In the genomic region with DNA sequence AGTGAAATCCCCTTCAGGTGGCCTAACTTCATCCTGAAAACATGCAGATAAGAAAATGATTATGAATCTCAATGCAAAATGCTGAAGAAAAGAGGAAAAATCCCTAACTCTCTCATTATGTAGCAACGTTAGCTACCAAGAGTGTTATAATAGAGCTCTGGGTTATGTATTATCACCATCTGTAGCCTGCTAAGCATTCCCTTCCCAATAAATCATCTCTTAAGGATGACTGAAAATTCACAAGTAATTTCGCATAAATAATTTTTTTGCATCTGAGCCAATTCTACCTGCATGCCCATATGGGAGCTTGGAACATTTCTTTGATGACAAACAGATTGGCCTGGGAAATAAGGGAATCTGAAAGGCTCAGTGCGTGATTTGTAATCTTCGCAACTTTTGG, we compare ENCODE assay signal across 17 cellular contexts.
"Had no signal": no experiment of that assay in that cellular context is flagged by ENCODE, and none has a peak within 500 bp of the region (broad histone marks: within the 10 kb centered on the region; RNA-seq: fewer than 3 reads in every experiment).

No MANE protein-coding gene starts in this region.

- H3K27ac Mint-ChIP-seq: activated naive CD8-positive, alpha-beta T cell treated with anti-CD3 and anti-CD28 coated beads for 36 hours; natural killer cell treated with Interleukin-12 subunit alpha and Interleukin-12 subunit beta and Interleukin-15 and Interleukin-18, amount 100 ng/mL, for 72 hours had no signal

- H3K9me3 ChIP-seq: sigmoid colon, thyroid gland, vagina had no signal

- H3K27ac ChIP-seq: thyroid gland, vagina had no signal

- H3K27me3 ChIP-seq: sigmoid colon, thyroid gland, vagina had no signal

- DNase-seq: activated CD4-positive, alpha-beta T cell treated with anti-CD3 and anti-CD28 coated beads for 1 hour; activated CD4-positive, alpha-beta T cell treated with anti-CD3 and anti-CD28 coated beads, Interleukin-2, amount 50 U/mL, for 48 hours; activated effector memory CD4-positive, alpha-beta T cell treated with anti-CD3 and anti-CD28 coated beads, Interleukin-2, amount 50 U/mL, for 16 hours; activated naive CD8-positive, alpha-beta T cell treated with anti-CD3 and anti-CD28 coated beads for 36 hours; activated T-cell treated with anti-CD3 and anti-CD28 coated beads, Interleukin-2, amount 50 U/mL, for 4 hours; erythroblast; glutamatergic neuron; left cardiac atrium; mucosa of descending colon; nucleus accumbens; sigmoid colon; stimulated activated CD4-positive, alpha-beta T cell treated with anti-CD3 and anti-CD28 coated beads, Interleukin-4, amount 100 ng/mL, for 4 hours; T-helper 9 cell; thyroid gland had no signal

- H3K4me3 ChIP-seq: mucosa of descending colon, sigmoid colon, thyroid gland, vagina had no signal

- H3K36me3 Mint-ChIP-seq: activated naive CD8-positive, alpha-beta T cell treated with anti-CD3 and anti-CD28 coated beads for 36 hours; natural killer cell treated with Interleukin-12 subunit alpha and Interleukin-12 subunit beta and Interleukin-15 and Interleukin-18, amount 100 ng/mL, for 72 hours had no signal

- H3K9me3 Mint-ChIP-seq: activated naive CD8-positive, alpha-beta T cell treated with anti-CD3 and anti-CD28 coated beads for 36 hours; central memory CD8-positive, alpha-beta T cell had no signal

- H3K36me3 ChIP-seq: sigmoid colon, thyroid gland, vagina had no signal

- ATAC-seq: activated T-cell treated with anti-CD3 and anti-CD28 coated beads, Interleukin-2, amount 50 U/mL, for 4 hours; mucosa of descending colon; natural killer cell treated with Interleukin-12 subunit alpha and Interleukin-12 subunit beta and Interleukin-15 and Interleukin-18, amount 100 ng/mL, for 72 hours had no signal

- H3K4me1 Mint-ChIP-seq: activated naive CD8-positive, alpha-beta T cell treated with anti-CD3 and anti-CD28 coated beads for 36 hours; central memory CD8-positive, alpha-beta T cell had no signal

- H3K4me3 Mint-ChIP-seq: activated naive CD8-positive, alpha-beta T cell treated with anti-CD3 and anti-CD28 coated beads for 36 hours; activated T-cell treated with anti-CD3 and anti-CD28 coated beads, Interleukin-2, amount 50 U/mL, for 4 hours; central memory CD8-positive, alpha-beta T cell; natural killer cell treated with Interleukin-12 subunit alpha and Interleukin-12 subunit beta and Interleukin-15 and Interleukin-18, amount 100 ng/mL, for 72 hours had no signal

- H3K27me3 Mint-ChIP-seq: central memory CD8-positive, alpha-beta T cell; natural killer cell treated with Interleukin-12 subunit alpha and Interleukin-12 subunit beta and Interleukin-15 and Interleukin-18, amount 100 ng/mL, for 72 hours had no signal

- H3K4me1 ChIP-seq: thyroid gland had no signal
